In the genomic region with DNA sequence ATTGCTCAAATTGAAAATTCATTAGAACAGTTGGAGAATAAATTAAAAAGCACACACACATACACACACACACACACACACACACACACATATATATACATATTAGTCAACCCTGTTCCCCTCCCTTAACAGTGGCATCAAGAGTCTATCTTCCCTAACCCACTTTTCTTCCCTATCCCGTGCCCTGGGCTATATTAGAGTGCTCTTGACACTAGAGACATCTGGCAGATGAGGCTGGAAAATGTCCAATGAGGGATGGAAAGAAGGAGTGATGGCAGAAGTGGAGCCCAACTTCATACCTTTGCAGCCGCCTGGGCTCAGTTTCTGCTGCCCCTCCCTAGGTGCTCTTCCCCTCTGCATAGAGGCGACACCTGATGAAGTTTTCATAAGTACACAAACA, we compare ENCODE assay signal across 20 cellular contexts.
"Had no signal": no experiment of that assay in that cellular context is flagged by ENCODE, and none has a peak within 500 bp of the region (broad histone marks: within the 10 kb centered on the region; RNA-seq: fewer than 3 reads in every experiment).

No MANE protein-coding gene starts in this region.

- H3K4me2 ChIP-seq: smooth muscle cell had no signal

- DNase-seq: activated B cell treated with CpG ODN at 0.5 μM for 24 hours; activated CD4-positive, alpha-beta T cell treated with anti-CD3 and anti-CD28 coated beads, Interleukin-2, amount 50 U/mL, for 1 hour; activated CD8-positive, alpha-beta T cell treated with anti-CD3 and anti-CD28 coated beads for 36 hours; activated naive CD4-positive, alpha-beta T cell; activated T-cell treated with anti-CD3 and anti-CD28 coated beads, Interleukin-2, amount 50 U/mL, for 48 hours; anterior cingulate cortex; effector CD8-positive, alpha-beta T cell; esophagus squamous epithelium; foreskin melanocyte; mammary epithelial cell; posterior cingulate gyrus; sigmoid colon; stimulated activated CD4-positive, alpha-beta T cell treated with anti-CD3 and anti-CD28 coated beads, Interleukin-2, amount 100 ng/mL, for 24 hours; stimulated activated naive B cell treated with anti-CD40 and anti-IgM and Interleukin-4, amounts not matched to agents 10 μg/mL and 1 μg/mL and 100 μg/mL, for 72 hours; stomach; tibial artery; upper lobe of right lung had no signal

- H3K36me3 ChIP-seq: esophagus squamous epithelium, sigmoid colon, stomach, tibial artery, upper lobe of right lung had no signal

- H3K27ac ChIP-seq: epithelial cell of prostate, esophagus squamous epithelium, sigmoid colon, stomach, tibial artery, upper lobe of right lung had no signal

- H3K4me1 ChIP-seq: esophagus squamous epithelium, stomach, tibial artery, upper lobe of right lung had no signal

- ATAC-seq: activated CD8-positive, alpha-beta T cell treated with anti-CD3 and anti-CD28 coated beads for 36 hours; activated naive CD4-positive, alpha-beta T cell treated with anti-CD3 and anti-CD28 coated beads, Interleukin-2, amount 50 U/mL, for 72 hours; stimulated activated naive B cell treated with anti-CD40 and anti-IgM and Interleukin-4, amounts not matched to agents 10 μg/mL and 1 μg/mL and 100 μg/mL, for 72 hours; upper lobe of right lung had no signal

- H3K9me3 ChIP-seq: esophagus squamous epithelium, sigmoid colon, stomach, tibial artery, upper lobe of right lung had no signal

- H3K27me3 ChIP-seq: esophagus squamous epithelium, sigmoid colon, stomach, tibial artery, upper lobe of right lung had no signal

- H3K4me3 ChIP-seq: esophagus squamous epithelium, sigmoid colon, smooth muscle cell, stomach, tibial artery, upper lobe of right lung had no signal
